In genomic region chr3:120450261-120450913, GRCh38 we compare ENCODE assay signal across 8 cellular contexts. TPM values are rescaled to one million over a fixed set of nuclear protein-coding genes. Genes with fewer than 3 reads are reported as not detected.
DNase-seq lines count a peak whose midpoint lies in the region; ATAC-seq and TF ChIP-seq lines count a peak whose summit lies in the region.

No MANE protein-coding gene starts in this region.

- no peak for TF ChIP-seq CTCF in activated CD8-positive, alpha-beta T cell treated with anti-CD3 and anti-CD28 coated beads for 36 hours (IDR thresholded peaks at IDR 0.05)
- no peak for TF ChIP-seq CTCF in foreskin fibroblast (IDR thresholded peaks at IDR 0.05; ENCODE audit: low read depth, low read length)

- no peak overlapping the region for H4K8ac ChIP-seq in neuronal stem cell (ENCODE audit: low read depth, low read length)

- H3K79me1 ChIP-seq in neuronal stem cell (ENCODE audit: low read depth, low read length): peaks cover 4% of the 10 kb centered on the region

- H3K4me1 ChIP-seq in neuronal stem cell (ENCODE audit: control insufficient read depth in 2 of 2, insufficient read depth in 1 of 2, low read depth in 1 of 2, low read length in 2 of 2): peaks cover 16 to 20% of the 10 kb centered on the region in 2 donors

- ATAC-seq in HG03432 (IDR thresholded peaks at IDR 0.05; ENCODE audit: unreplicated experiment) (peak; percentile 42), HG02870 (IDR thresholded peaks at IDR 0.05; ENCODE audit: unreplicated experiment) (no peak), GM19328 (IDR thresholded peaks at IDR 0.05; ENCODE audit: unreplicated experiment) (no peak)
- ATAC-seq in activated CD8-positive, alpha-beta T cell treated with anti-CD3 and anti-CD28 coated beads for 36 hours: peak; percentile 58

- peaks cover 3% of the 10 kb centered on the region for H3K9me3 Mint-ChIP-seq in activated CD8-positive, alpha-beta T cell treated with anti-CD3 and anti-CD28 coated beads for 36 hours

- peak overlapping the region; percentile 61 for H3K4me2 ChIP-seq in neuronal stem cell (ENCODE audit: insufficient read depth, low read length, poor library complexity, severe bottlenecking)

- peak overlapping the region; percentile 74 for H3K4me3 Mint-ChIP-seq in activated CD8-positive, alpha-beta T cell treated with anti-CD3 and anti-CD28 coated beads for 36 hours

- POLR2A ChIA-PET in activated CD8-positive, alpha-beta T cell treated with anti-CD3 and anti-CD28 coated beads for 36 hours (lab: Charles Lee): no interaction called here

- intact Hi-C loops in activated CD8-positive, alpha-beta T cell treated with anti-CD3 and anti-CD28 coated beads for 36 hours (cut with micrococcal nuclease): no loop called here

- H2AK5ac ChIP-seq in neuronal stem cell (ENCODE audit: low read depth, low read length): no peak overlapping the region

- in situ Hi-C loops in Caki2 (cut with HindIII; ENCODE audit: low pct_unique_long_range_greater_than_20kb, low sequenced_read_pairs): no loop called here

- no CpG with 5 or more reads among the region's 66 CpGs for WGBS in neuronal stem cell (ENCODE audit: extremely low coverage in 2 of 2, insufficient read length in 2 of 2, insufficient replicate concordance in 1 of 2), 2 donors

- peaks cover 50% of the 10 kb centered on the region for H3K27me3 Mint-ChIP-seq in activated CD8-positive, alpha-beta T cell treated with anti-CD3 and anti-CD28 coated beads for 36 hours

- no peaks in the 10 kb centered on the region for H3K27me3 ChIP-seq in neuronal stem cell (ENCODE audit: control insufficient read depth in 3 of 3, insufficient read depth in 3 of 3, low read depth in 1 of 3, low read length in 3 of 3)

- H2BK120ac ChIP-seq in neuronal stem cell (ENCODE audit: low read depth, low read length): no peak overlapping the region

- H2AFZ ChIP-seq in neuronal stem cell (ENCODE audit: low read length): peak overlapping the region; percentile 92

- peaks cover 3% of the 10 kb centered on the region in 2 donors for H3K36me3 ChIP-seq in neuronal stem cell (replicated peaks in 1 of 2; ENCODE audit: control insufficient read depth in 2 of 2, insufficient read depth in 2 of 2, low read length in 2 of 2)

- no peaks in the 10 kb centered on the region for H3K36me3 Mint-ChIP-seq in activated CD8-positive, alpha-beta T cell treated with anti-CD3 and anti-CD28 coated beads for 36 hours (ENCODE audit: low read depth)

- H3K4me3 ChIP-seq in foreskin fibroblast (ENCODE audit: low read depth in 1 of 2, low read length in 2 of 2) (peak overlapping the region; percentile 85 to 90), neuronal stem cell (ENCODE audit: low read length in 2 of 2) (peak overlapping the region; percentile 66 to 96)

- peak overlapping the region; percentile 91 for H3K9ac ChIP-seq in neuronal stem cell (ENCODE audit: low read depth, low read length, poor library complexity)

- H3K4ac ChIP-seq in neuronal stem cell (ENCODE audit: low read length): peak overlapping the region; percentile 19

- H3K27ac ChIP-seq in neuronal stem cell (replicated peaks; ENCODE audit: low read length): peak overlapping the region; percentile 47

- peak overlapping the region; percentile 70 for H2BK15ac ChIP-seq in neuronal stem cell (ENCODE audit: low read length)

- no peak overlapping the region for H3K14ac ChIP-seq in neuronal stem cell (ENCODE audit: low read length)

- H3K23ac ChIP-seq in neuronal stem cell (ENCODE audit: low read depth, low read length, poor library complexity): peak overlapping the region; percentile 70

- DNase-seq in Caki2 (ENCODE audit: low read depth) (peak; percentile 7), foreskin fibroblast (peak in 1 of 2 donors; percentile 51), neuronal stem cell (ENCODE audit: low spot score) (peak; percentile 24)
- peak; percentile 15 for DNase-seq in activated CD8-positive, alpha-beta T cell treated with anti-CD3 and anti-CD28 coated beads for 36 hours
- no peak for DNase-seq in activated effector memory CD4-positive, alpha-beta T cell treated with anti-CD3 and anti-CD28 coated beads, Interleukin-2, amount 50 U/mL, for 16 hours

- peaks cover 0 to 3% of the 10 kb centered on the region in 2 donors for H3K9me3 ChIP-seq in neuronal stem cell (replicated peaks in 1 of 2; ENCODE audit: control insufficient read depth in 2 of 2, insufficient read depth in 1 of 2, low read depth in 1 of 2, low read length in 2 of 2)

- no peak overlapping the region for H2BK12ac ChIP-seq in neuronal stem cell (ENCODE audit: low read length)

- CTCF ChIA-PET in activated CD8-positive, alpha-beta T cell treated with anti-CD3 and anti-CD28 coated beads for 36 hours (lab: Charles Lee): interaction anchor here (1.4 kb wide), 1 partner anchor 33 kb away, joined by 6 read pairs; no protein-coding TSS in a partner anchor

- no peak overlapping the region for H4K91ac ChIP-seq in neuronal stem cell (ENCODE audit: low read depth, low read length, poor library complexity)

- peaks cover 4% of the 10 kb centered on the region for H3K4me1 Mint-ChIP-seq in activated CD8-positive, alpha-beta T cell treated with anti-CD3 and anti-CD28 coated beads for 36 hours (ENCODE audit: low read depth)

- peak overlapping the region; percentile 94 for H3K18ac ChIP-seq in neuronal stem cell (ENCODE audit: low read length)

- no peak overlapping the region for H3K27ac Mint-ChIP-seq in activated CD8-positive, alpha-beta T cell treated with anti-CD3 and anti-CD28 coated beads for 36 hours

- H2BK5ac ChIP-seq in neuronal stem cell (ENCODE audit: low read length): peak overlapping the region; percentile 76

RNA-seq across cellular contexts. Expression of gene FSTL1, which starts 0.4 kb away (rescaled TPM):
- total RNA-seq in Caki2 (2014; rRNA removed; shearing (Covaris generic); ENCODE audit: low replicate concordance): 6.6 and 8.0 TPM in 2 replicates
- 1 to 10 TPM; 1.0 to 2.9 TPM for total RNA-seq in activated CD8-positive, alpha-beta T cell treated with anti-CD3 and anti-CD28 coated beads for 36 hours
- 246 TPM for polyA plus RNA-seq in neuronal stem cell (2013, experiment 1 of 2)
- polyA plus RNA-seq in neuronal stem cell (2013, experiment 2 of 2): 254 TPM

Comparison
In these comparisons a context has a peak if more than half of its experiments do, and no peak if none do; other contexts are left out.
1. ATAC-seq: peak in HG03432 (single experiment) and activated CD8-positive, alpha-beta T cell treated with anti-CD3 and anti-CD28 coated beads for 36 hours (single experiment); none in HG02870 (single experiment) and GM19328 (single experiment).